ENCODE assay signal across 8 cellular contexts in genomic region chr16:73956592-73957495, GRCh38.
DNase-seq lines count a peak whose midpoint lies in the region; ATAC-seq lines count a peak whose summit lies in the region.

No MANE protein-coding gene starts in this region.

- DNase-seq in DMS153 (lab: John Stamatoyannopoulos, UW) (peak; percentile 49), NCI-H2171 (lab: John Stamatoyannopoulos, UW) (peak; percentile 2), fibroblast of the conjunctiva (ENCODE audit: low read depth) (peak; percentile 69), nucleus accumbens (lab: John Stamatoyannopoulos, UW) (peak in 36 of 56 donors; percentile 0 to 80 (median 22))
- peak; percentile 45 for DNase-seq in activated CD4-positive, alpha-beta T cell treated with anti-CD3 and anti-CD28 coated beads for 48 hours

- ATAC-seq in GM21825 (IDR thresholded peaks at IDR 0.05; ENCODE audit: unreplicated experiment), result peak; percentile 73
- ATAC-seq in HG03045 (IDR thresholded peaks at IDR 0.05; ENCODE audit: unreplicated experiment), result no peak
- ATAC-seq in GM21381 (IDR thresholded peaks at IDR 0.05; ENCODE audit: unreplicated experiment), result no peak

Comparison
In these comparisons a context has a peak if more than half of its experiments do, and no peak if none do; other contexts are left out.
1. DNase-seq: peak in every context shown above with its lines; median percentile 69 in fibroblast of the conjunctiva; 49 in DMS153; 45 in activated CD4-positive, alpha-beta T cell treated with anti-CD3 and anti-CD28 coated beads for 48 hours; 22 in nucleus accumbens; 2 in NCI-H2171.